In the genomic region with DNA sequence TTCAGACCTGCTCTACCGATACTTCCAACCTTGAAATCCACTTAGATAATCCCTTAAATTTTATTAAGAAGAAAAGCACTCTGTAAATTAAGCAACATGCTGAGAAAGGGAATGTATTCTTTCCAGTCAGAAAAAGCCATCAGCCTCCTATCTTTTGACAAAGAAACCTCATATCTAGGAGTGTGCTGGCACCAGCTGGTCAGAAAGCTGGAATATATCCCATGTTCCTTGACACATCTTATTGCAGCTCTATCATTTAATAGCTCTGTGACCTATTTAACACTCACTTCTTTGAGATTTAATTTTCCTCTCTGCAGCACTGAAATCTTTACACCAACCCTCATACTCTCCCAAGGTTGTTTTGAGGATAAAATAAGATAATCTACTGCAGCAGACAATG, we compare ENCODE assay signal across 30 cellular contexts.
"Had no signal": no experiment of that assay in that cellular context is flagged by ENCODE, and none has a peak within 500 bp of the region (broad histone marks: within the 10 kb centered on the region; RNA-seq: fewer than 3 reads in every experiment).

No MANE protein-coding gene starts in this region.

- ATAC-seq: K562, Panc1, SK-N-SH treated with all-trans-retinoic acid at 6 μM for 48 hours had no signal

- H3K27ac ChIP-seq: PC-9, RWPE1, SJCRH30, SK-N-MC had no signal

- H3K36me3 ChIP-seq: MG63, SJCRH30 had no signal

- H3K4me1 ChIP-seq: SJCRH30 had no signal

- H3K27me3 ChIP-seq: SJCRH30 had no signal

- H3K9me3 ChIP-seq: MG63, SJCRH30 had no signal

- H3K4me3 ChIP-seq: K562, MG63, PC-9, SJCRH30, SK-N-MC had no signal

- DNase-seq: Kasumi-1, KG1, MG63, NCI-H1048, NCI-H1092 treated with DMSO at 0.1 percent for 48 hours, NCI-H1105 treated with DMSO at 0.1 percent for 48 hours, NCI-H1417, NCI-H1436, NCI-H146, NCI-H1694, NCI-H187, NCI-H1930, NCI-H2029 treated with DMSO at 0.1 percent for 48 hours, NCI-H2081 treated with DMSO at 0.1 percent for 48 hours, NCI-H2107, NCI-H2171, NCI-H226, NCI-H510A treated with DMSO at 0.1 percent for 48 hours, NCI-H524 treated with DMSO at 0.1 percent for 48 hours, NCI-H526 treated with DMSO at 0.1 percent for 48 hours, NCI-H774, PC-9, SHP77, SIG-M5, SJCRH30 had no signal
